In genomic region chr1:65148548-65149390, GRCh38 we compare ENCODE assay signal across 8 cellular contexts. TPM values are rescaled to one million over a fixed set of nuclear protein-coding genes. Genes with fewer than 3 reads are reported as not detected.
DNase-seq lines count a peak whose midpoint lies in the region; ATAC-seq and TF ChIP-seq lines count a peak whose summit lies in the region.

No MANE protein-coding gene starts in this region.

- DNase-seq in NCI-H1417 (lab: John Stamatoyannopoulos, UW) (peak in 2 of 3 experiments; percentile 58 to 69), NCI-H1417 treated with DMSO at 0.1 percent for 48 hours (lab: John Stamatoyannopoulos, UW) (no peak), GM23248 (peak; percentile 76), KBM-7 (peak; percentile 61), WERI-Rb-1 (peak; percentile 62), ecto neural progenitor cell (ENCODE audit: low spot score) (peak; percentile 68), lung (ENCODE audit: low spot score) (no peak)
- peak; percentile 70 for DNase-seq in stimulated activated CD8-positive, alpha-beta memory T cell treated with anti-CD3 and anti-CD28 coated beads, Interleukin-4, amount 100 ng/mL, for 48 hours

- peaks cover 16% of the 10 kb centered on the region; the same call in 1 of the 2 replicates for H4K20me1 ChIP-seq in GM23248 (ENCODE audit: insufficient read depth)

- 1 to 2% methylated on average over 67 of the region's 75 CpGs for WGBS in GM23248 (ENCODE audit: low coverage in 1 of 2, low lambda C conversion rate in 2 of 2, missing lambda C conversion rate in 2 of 2), 2 experiments
- 1% methylated on average over 65 to 75 of the region's 75 CpGs for WGBS in lung, 2 donors

- H3K4me1 ChIP-seq in GM23248 (ENCODE audit: insufficient read depth) (no peaks in the 10 kb centered on the region), lung (ENCODE audit: control insufficient read depth in 2 of 2, insufficient read depth in 2 of 2, low read length in 2 of 2) (peaks cover 2 to 3% of the 10 kb centered on the region in 2 donors)

- H3K9ac ChIP-seq in GM23248, result peak overlapping the region; percentile 78

- H3K36me3 ChIP-seq in GM23248 (ENCODE audit: low read depth) (no peaks in the 10 kb centered on the region), WERI-Rb-1 (no peaks in the 10 kb centered on the region), lung (ENCODE audit: control insufficient read depth in 2 of 2, insufficient read depth in 2 of 2, low read length in 2 of 2) (no peaks in the 10 kb centered on the region)

- in situ Hi-C loops in GM23248 (cut with MboI), result no loop called here
- in situ Hi-C loops in KBM-7 (cut with MboI; ENCODE audit: low pct_unique_long_range_greater_than_20kb, low sequenced_read_pairs), result no loop called here

- H3K9me3 ChIP-seq in GM23248 (ENCODE audit: low read depth), result no peaks in the 10 kb centered on the region
- H3K9me3 ChIP-seq in WERI-Rb-1 (ENCODE audit: severe bottlenecking), result no peaks in the 10 kb centered on the region
- H3K9me3 ChIP-seq in lung (ENCODE audit: control insufficient read depth in 2 of 2, insufficient read depth in 1 of 2, low read length in 1 of 2), result no peaks in the 10 kb centered on the region

- TF ChIP-seq CTCF in WERI-Rb-1 (IDR thresholded peaks at IDR 0.05; ENCODE audit: low read depth, low read length), result peak; percentile 31
- no peak for TF ChIP-seq CTCF in lung (IDR thresholded peaks at IDR 0.05; ENCODE audit: control extremely low read depth, extremely low read depth)

- peaks cover 47% of the 10 kb centered on the region for H3K79me2 ChIP-seq in GM23248 (ENCODE audit: insufficient read depth)

- H3K27ac ChIP-seq in GM23248 (peak overlapping the region; percentile 23; the same call in 1 of the 2 replicates), WERI-Rb-1 (peak overlapping the region; percentile 40; the same call in 1 of the 2 replicates), lung (ENCODE audit: low read depth in 1 of 2, low read length in 1 of 2) (peak overlapping the region in 1 of 2 donors; percentile 74)

- H3K4me2 ChIP-seq in GM23248 (ENCODE audit: unreplicated experiment), result peak overlapping the region; percentile 86

- peak overlapping the region; percentile 82 for H3K4me3 ChIP-seq in GM23248
- H3K4me3 ChIP-seq in WERI-Rb-1 (ENCODE audit: low read depth, low read length), result peak overlapping the region; percentile 54
- H3K4me3 ChIP-seq in lung, result peak overlapping the region; percentile 69

- H3K27me3 ChIP-seq in GM23248 (replicated peaks; ENCODE audit: insufficient read depth), result no peaks in the 10 kb centered on the region
- H3K27me3 ChIP-seq in WERI-Rb-1 (ENCODE audit: insufficient read depth, low read depth, severe bottlenecking), result peaks cover 4% of the 10 kb centered on the region
- no peaks in the 10 kb centered on the region for H3K27me3 ChIP-seq in lung (ENCODE audit: control insufficient read depth, insufficient read depth)

- H3F3A ChIP-seq in GM23248 (ENCODE audit: insufficient read depth), result 0 out of 2 replicates have a peak, but pooled peaks cover 6% of the 10 kb centered on the region

- H3K9me2 ChIP-seq in GM23248 (ENCODE audit: insufficient read depth), result no peaks in the 10 kb centered on the region

- ATAC-seq in lung (ENCODE audit: insufficient read depth, low FRiP score), result peak; percentile 36

- peak overlapping the region; percentile 89 for H2AFZ ChIP-seq in GM23248

RNA-seq across cellular contexts. Expression of gene AK4, which starts 0.8 kb away (rescaled TPM):
- 49.1 and 65.4 TPM in 2 replicates for total RNA-seq in GM23248 (2014; rRNA removed; shearing (Covaris generic))
- polyA plus RNA-seq in GM23248 (2016; fragmentation: Nextera tagmentation; extraction: Ambion mirVana), result 108 and 110 TPM in 2 replicates
- 1 to 10 TPM; 4.9 to 8.2 TPM for total RNA-seq in lung
- 10 to 100 TPM in 1 of 2 donors, 1 to 10 TPM in 1; 1.1 to 13.7 TPM for polyA plus RNA-seq in lung

Comparison
In these comparisons a context has a peak if more than half of its experiments do, and no peak if none do; other contexts are left out.
1. DNase-seq: peak in NCI-H1417 (2 of 3), GM23248 (single experiment), KBM-7 (single experiment), WERI-Rb-1 (single experiment), ecto neural progenitor cell (single experiment) and stimulated activated CD8-positive, alpha-beta memory T cell treated with anti-CD3 and anti-CD28 coated beads, Interleukin-4, amount 100 ng/mL, for 48 hours (single experiment); none in NCI-H1417 treated with DMSO at 0.1 percent for 48 hours (single experiment) and lung (single experiment).
2. Peak in every context shown above with its lines, with median percentiles within 50 percentile points of each other: H3K4me3 ChIP-seq.